ENCODE assay signal across 26 cellular contexts in the genomic region with DNA sequence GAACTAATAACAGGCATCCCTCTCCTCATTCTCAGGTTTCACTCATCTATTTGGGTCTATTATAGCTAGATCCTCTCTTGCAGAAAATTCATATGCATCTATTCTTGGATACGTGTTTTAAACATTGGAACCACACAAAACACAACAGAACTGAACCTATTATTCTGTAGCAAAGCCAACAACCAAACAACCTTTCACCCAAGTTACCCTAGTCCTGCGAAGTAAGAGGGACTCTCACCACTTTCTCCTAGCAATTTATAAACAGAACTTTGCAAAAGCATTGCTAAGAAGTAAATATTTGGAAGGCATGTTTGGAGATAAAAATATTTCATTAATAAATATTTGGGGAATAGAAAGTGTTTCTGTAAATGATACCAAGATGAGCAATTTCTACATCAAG.
"Had no signal": no experiment of that assay in that cellular context is flagged by ENCODE, and none has a peak within 500 bp of the region (broad histone marks: within the 10 kb centered on the region; RNA-seq: fewer than 3 reads in every experiment).

No MANE protein-coding gene starts in this region.

- H3K27me3 ChIP-seq: stomach, suprapubic skin, testis, thyroid gland, tibial artery, tibial nerve, transverse colon, upper lobe of left lung, upper lobe of right lung, uterus, vagina had no signal

- H3K36me3 ChIP-seq: stomach, suprapubic skin, thoracic aorta, thyroid gland, tibial artery, tibial nerve, transverse colon, upper lobe of left lung, upper lobe of right lung, uterus, vagina had no signal

- H3K27ac ChIP-seq: stomach, suprapubic skin, testis, thoracic aorta, thyroid gland, tibial artery, tibial nerve, transverse colon, upper lobe of left lung, upper lobe of right lung, uterus, vagina had no signal

- H3K4me3 ChIP-seq: stomach, suprapubic skin, testis, thoracic aorta, thyroid gland, tibial artery, tibial nerve, transverse colon, upper lobe of left lung, upper lobe of right lung, uterus, vagina had no signal

- ATAC-seq: stimulated activated effector memory CD8-positive, alpha-beta T cell treated with anti-CD3 and anti-CD28 coated beads, Interleukin-12 subunit alpha, Interleukin-12 subunit beta, amount 100 ng/mL, for 72 hours; stimulated activated memory B cell treated with anti-CD40 and anti-IgM and Interleukin-4, amounts not matched to agents 10 μg/mL and 1 μg/mL and 100 μg/mL, for 72 hours; stimulated activated naive B cell treated with anti-CD40 and anti-IgM and Interleukin-4, amounts not matched to agents 10 μg/mL and 1 μg/mL and 100 μg/mL, for 72 hours; stimulated activated naive CD8-positive, alpha-beta T cell treated with anti-CD3 and anti-CD28 coated beads, Interleukin-15, amount 100 ng/mL, for 72 hours; stimulated activated naive CD8-positive, alpha-beta T cell treated with anti-CD3 and anti-CD28 coated beads, Interleukin-15, Interleukin-2, amounts not matched to agents 100 U/mL and 50 U/mL, for 24 hours; upper lobe of right lung had no signal

- DNase-seq: stimulated activated CD4-positive, alpha-beta T cell treated with anti-CD3 and anti-CD28 coated beads, Interleukin-2, amount 100 ng/mL, for 48 hours; stimulated activated CD4-positive, alpha-beta T cell treated with anti-CD3 and anti-CD28 coated beads, Interleukin-4, amount 100 ng/mL, for 1 hour; stimulated activated CD4-positive, alpha-beta T cell treated with anti-CD3 and anti-CD28 coated beads, Interleukin-4, amount 100 ng/mL, for 24 hours; stimulated activated CD4-positive, alpha-beta T cell treated with anti-CD3 and anti-CD28 coated beads, Interleukin-4, amount 100 ng/mL, for 4 hours; stimulated activated CD8-positive, alpha-beta memory T cell treated with anti-CD3 and anti-CD28 coated beads, Interleukin-4, amount 100 ng/mL, for 48 hours; stimulated activated naive B cell treated with anti-CD40 and anti-IgM and Interleukin-4, amounts not matched to agents 10 μg/mL and 1 μg/mL and 100 μg/mL, for 72 hours; stimulated activated naive CD4-positive, alpha-beta T cell; stimulated activated naive CD4-positive, alpha-beta T cell treated with Interleukin-2 at 50 U/mL for 16 hours; stimulated activated naive CD8-positive, alpha-beta T cell treated with anti-CD3 and anti-CD28 coated beads, Interleukin-15, amount 100 ng/mL, for 72 hours; stimulated activated naive CD8-positive, alpha-beta T cell treated with anti-CD3 and anti-CD28 coated beads, Interleukin-15, Interleukin-2, amounts not matched to agents 100 U/mL and 50 U/mL, for 24 hours; stomach; substantia nigra; testis; thyroid gland; tibial artery; transverse colon; trophoblast cell; upper lobe of left lung; upper lobe of right lung; uterus had no signal

- H3K9me3 ChIP-seq: stomach, suprapubic skin, testis, thoracic aorta, thyroid gland, tibial artery, tibial nerve, transverse colon, upper lobe of left lung, upper lobe of right lung, uterus, vagina had no signal

- H3K4me1 ChIP-seq: suprapubic skin, testis, thyroid gland, tibial artery, tibial nerve, transverse colon, upper lobe of left lung, upper lobe of right lung, uterus, vagina had no signal
